Comparison of ENCODE assay signal across 22 cellular contexts in genomic region chr5:82004511-82004910, GRCh38. TPM values are rescaled to one million over a fixed set of nuclear protein-coding genes. Genes with fewer than 3 reads are reported as not detected.
DNase-seq lines count a peak whose midpoint lies in the region; ATAC-seq and TF ChIP-seq lines count a peak whose summit lies in the region.
"Had no signal": no experiment of that assay in that cellular context is flagged by ENCODE, and none has a peak within 500 bp of the region (broad histone marks: within the 10 kb centered on the region; RNA-seq: fewer than 3 reads in every experiment).

No MANE protein-coding gene starts in this region.

- no peak overlapping the region for H3K4me2 ChIP-seq in GM23338

- H3K79me2 ChIP-seq in GM23338 (replicated peaks; ENCODE audit: insufficient read depth) = no peaks in the 10 kb centered on the region

- H3K9me2 ChIP-seq in GM23338 (ENCODE audit: insufficient read depth) = no peaks in the 10 kb centered on the region

- H3K4me3 Mint-ChIP-seq in GM23338 = no peak overlapping the region
- H3K4me3 Mint-ChIP-seq: activated CD8-positive, alpha-beta memory T cell treated with anti-CD3 and anti-CD28 coated beads, Interleukin-2, amount 10 ng/mL, durations not matched to agents 7 days and 5 days; T-helper 2 cell treated with Interferon-gamma antibody and Interleukin-4, amounts not matched to agents 5 μg/mL and 100 μg/mL, for 36 hours had no signal

- peak; percentile 7 for DNase-seq in stimulated activated CD4-positive, alpha-beta T cell treated with anti-CD3 and anti-CD28 coated beads, Interleukin-1b, Interleukin-23, amount 100 ng/mL, for 48 hours
- no peak for DNase-seq in stimulated activated CD4-positive, alpha-beta T cell treated with anti-CD3 and anti-CD28 coated beads, Interleukin-4, amount 100 ng/mL, for 1 hour
- DNase-seq in RPMI7951 (ENCODE audit: low read depth) (peak; percentile 61), fibroblast of pulmonary artery (ENCODE audit: low read depth) (peak; percentile 44), GM23338 (ENCODE audit: low spot score) (no peak), NCI-H748 treated with DMSO at 0.1 percent for 48 hours (lab: John Stamatoyannopoulos, UW) (no peak), GF-D8 (lab: John Stamatoyannopoulos, UW) (no peak)
- DNase-seq: activated CD4-positive, alpha-beta T cell treated with anti-CD3 and anti-CD28 coated beads for 1 hour; activated CD8-positive, alpha-beta memory T cell treated with anti-CD3 and anti-CD28 coated beads, Interleukin-2, amount 10 ng/mL, durations not matched to agents 7 days and 5 days; activated effector memory CD4-positive, alpha-beta T cell treated with Interleukin-2 at 50 U/mL for 16 hours; amniotic stem cell; COR-L47; kidney; NCI-H1105; NCI-H2171; NK-92 treated with Interleukin-12 subunit alpha and Interleukin-12 subunit beta, amount 100 ng/mL, for 24 hours; right lobe of liver; SIG-M5 had no signal

- ATAC-seq in GM23338 (no peak), HG03108 (IDR thresholded peaks at IDR 0.05; ENCODE audit: unreplicated experiment) (no peak)
- ATAC-seq: activated CD8-positive, alpha-beta memory T cell treated with anti-CD3 and anti-CD28 coated beads, Interleukin-2, amount 10 ng/mL, durations not matched to agents 7 days and 5 days; right lobe of liver had no signal

- no peak overlapping the region for H3K4me3 ChIP-seq in fibroblast of pulmonary artery (replicated peaks; ENCODE audit: low read depth, low read length)
- H3K4me3 ChIP-seq in GM23338 = no peak overlapping the region
- H3K4me3 ChIP-seq: coronary artery, right lobe of liver had no signal

- no peaks in the 10 kb centered on the region for H3K9me3 Mint-ChIP-seq in GM23338

- H3K36me3 ChIP-seq in GM23338 (ENCODE audit: insufficient read depth) = no peaks in the 10 kb centered on the region
- H3K36me3 ChIP-seq: right lobe of liver had no signal

- H3K27ac ChIP-seq in GM23338 (ENCODE audit: low read depth) = no peak overlapping the region
- H3K27ac ChIP-seq: coronary artery, epithelial cell of prostate, right lobe of liver had no signal

- no peaks in the 10 kb centered on the region for H3F3A ChIP-seq in GM23338 (replicated peaks; ENCODE audit: low read depth)

- H3K27ac Mint-ChIP-seq in GM23338 = no peak overlapping the region
- H3K27ac Mint-ChIP-seq: activated CD8-positive, alpha-beta memory T cell treated with anti-CD3 and anti-CD28 coated beads, Interleukin-2, amount 10 ng/mL, durations not matched to agents 7 days and 5 days; T-helper 2 cell treated with Interferon-gamma antibody and Interleukin-4, amounts not matched to agents 5 μg/mL and 100 μg/mL, for 36 hours had no signal

- no peaks in the 10 kb centered on the region for H3K27me3 Mint-ChIP-seq in GM23338 (ENCODE audit: insufficient read depth, low read depth, poor library complexity)
- H3K27me3 Mint-ChIP-seq: activated CD8-positive, alpha-beta memory T cell treated with anti-CD3 and anti-CD28 coated beads, Interleukin-2, amount 10 ng/mL, durations not matched to agents 7 days and 5 days had no signal

- H3K4me1 ChIP-seq in GM23338 (ENCODE audit: insufficient read depth) = no peaks in the 10 kb centered on the region
- H3K4me1 ChIP-seq: right lobe of liver had no signal

- H4K20me1 ChIP-seq in GM23338 (replicated peaks; ENCODE audit: insufficient read depth) = no peaks in the 10 kb centered on the region

- H3K27me3 ChIP-seq in GM23338 (ENCODE audit: insufficient read depth) = no peaks in the 10 kb centered on the region
- H3K27me3 ChIP-seq: right lobe of liver had no signal

- H3K36me3 Mint-ChIP-seq in GM23338 (ENCODE audit: low read depth) = peaks cover 11% of the 10 kb centered on the region

- TF ChIP-seq CTCF in fibroblast of pulmonary artery (IDR thresholded peaks at IDR 0.05; ENCODE audit: low read length, missing control alignments) (no peak), GM23338 (conservative IDR thresholded peaks at IDR 0.05; ENCODE audit: low read depth in 2 of 2) (no peak)

- no peak overlapping the region for H2AFZ ChIP-seq in GM23338

- no peaks in the 10 kb centered on the region for H3K4me1 Mint-ChIP-seq in GM23338
- H3K4me1 Mint-ChIP-seq: activated CD8-positive, alpha-beta memory T cell treated with anti-CD3 and anti-CD28 coated beads, Interleukin-2, amount 10 ng/mL, durations not matched to agents 7 days and 5 days had no signal

TF ChIP-seq in GM23338, 12 proteins besides CTCF, POLR2A, EP300 and RAD21 (continues in another document):
- TF ChIP-seq CREB1 (CRISPR knock-in tag; IDR thresholded peaks at IDR 0.05; ENCODE audit: low read depth) = no peak
- no peak for TF ChIP-seq JUNB (IDR thresholded peaks at IDR 0.05; ENCODE audit: unreplicated experiment)
- no peak for TF ChIP-seq EZH2 (IDR thresholded peaks at IDR 0.05; ENCODE audit: low read depth, unreplicated experiment)
- TF ChIP-seq POLR2AphosphoS5 (IDR thresholded peaks at IDR 0.05; ENCODE audit: low read depth) = no peak
- no peak for TF ChIP-seq ETS1 (IDR thresholded peaks at IDR 0.05)
- TF ChIP-seq EZH2phosphoT487 (IDR thresholded peaks at IDR 0.05; ENCODE audit: unreplicated experiment) = no peak
- TF ChIP-seq REST (IDR thresholded peaks at IDR 0.05; ENCODE audit: unreplicated experiment) = no peak
- no peak for TF ChIP-seq STAT1 (IDR thresholded peaks at IDR 0.05; ENCODE audit: unreplicated experiment)
- no peak for TF ChIP-seq ZNF331 (CRISPR knock-in tag; IDR thresholded peaks at IDR 0.05; ENCODE audit: low read depth)
- TF ChIP-seq ZNF114 (CRISPR knock-in tag; IDR thresholded peaks at IDR 0.05) = no peak
- no peak for TF ChIP-seq NANOG (IDR thresholded peaks at IDR 0.05; ENCODE audit: borderline replicate concordance)

RNA-seq across cellular contexts. Expression of gene ATG10, which starts 32.7 kb away (rescaled TPM):
- total RNA-seq in RPMI7951 (2014; rRNA removed; shearing (Covaris generic)) = 11.2 and 12.1 TPM in 2 replicates
- 7.7 and 12.5 TPM in 2 replicates for total RNA-seq in GM23338 (2014; rRNA removed; shearing (Covaris generic))
- polyA plus RNA-seq in GM23338 (2016; fragmentation: Nextera tagmentation; extraction: Ambion mirVana) = 16.4 and 17.7 TPM in 2 replicates

Comparison
In these comparisons a context has a peak if more than half of its experiments do, and no peak if none do; other contexts are left out.
1. DNase-seq: peak in stimulated activated CD4-positive, alpha-beta T cell treated with anti-CD3 and anti-CD28 coated beads, Interleukin-1b, Interleukin-23, amount 100 ng/mL, for 48 hours (single experiment), RPMI7951 (single experiment) and fibroblast of pulmonary artery (single experiment); none in stimulated activated CD4-positive, alpha-beta T cell treated with anti-CD3 and anti-CD28 coated beads, Interleukin-4, amount 100 ng/mL, for 1 hour (single experiment), GM23338 (single experiment), NCI-H748 treated with DMSO at 0.1 percent for 48 hours (single experiment) and GF-D8 (single experiment).